15 cellular contexts compared by ENCODE assay signal in the genomic region with DNA sequence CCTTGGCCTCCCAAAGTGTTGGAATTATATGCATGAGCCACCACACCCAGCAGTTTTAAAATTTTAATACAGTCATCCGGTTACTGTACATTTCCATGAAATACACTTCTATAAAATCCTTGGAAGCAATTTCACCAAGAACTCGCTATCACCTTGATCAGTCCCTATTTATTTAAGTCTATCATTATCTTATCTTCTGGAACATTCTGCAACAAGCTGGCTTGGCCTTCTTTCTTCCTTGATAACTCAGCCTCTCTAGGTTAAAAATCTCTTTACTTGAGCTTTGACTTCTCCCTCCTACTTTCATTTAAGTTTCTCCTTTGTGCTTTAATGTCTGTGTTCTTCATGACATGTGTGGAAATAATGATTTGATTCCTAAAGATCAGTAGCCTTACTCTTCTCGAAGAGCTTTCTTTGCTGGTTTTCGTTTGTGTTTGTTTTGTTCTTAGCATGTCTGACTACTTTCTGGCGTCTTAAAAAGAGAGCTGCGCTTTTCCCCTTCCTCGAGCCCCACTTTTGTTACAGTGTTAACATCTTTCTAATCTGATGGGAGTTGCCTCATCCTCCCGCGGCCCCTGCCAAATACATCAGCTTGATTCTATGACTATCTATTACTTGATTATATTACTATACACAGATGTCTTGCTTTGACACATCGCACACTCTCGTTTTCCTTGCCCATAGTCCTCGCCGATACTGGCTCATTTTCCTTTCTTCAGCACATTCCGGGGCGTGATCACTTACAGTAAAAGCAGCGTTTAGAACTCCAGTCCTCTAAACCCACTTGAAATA. TPM values are rescaled to one million over a fixed set of nuclear protein-coding genes. Genes with fewer than 3 reads are reported as not detected.
A peak's percentile ranks its signal among the peaks of the same experiment; 100 is the strongest.
DNase-seq lines count a peak whose midpoint lies in the region; ATAC-seq and TF ChIP-seq lines count a peak whose summit lies in the region.
"Had no signal": no experiment of that assay in that cellular context is flagged by ENCODE, and none has a peak within 500 bp of the region (broad histone marks: within the 10 kb centered on the region; RNA-seq: fewer than 3 reads in every experiment).

No MANE protein-coding gene starts in this region.

- DNase-seq in adipocyte (ENCODE audit: low read depth) = no peak
- DNase-seq in sigmoid colon = peak; percentile 68
- DNase-seq in A673 (ENCODE audit: low spot score) = no peak
- no peak for DNase-seq in NCI-H748 treated with DMSO at 0.1 percent for 48 hours (lab: John Stamatoyannopoulos, UW)
- no peak for DNase-seq in activated CD4-positive, alpha-beta T cell treated with anti-CD3 and anti-CD28 coated beads for 48 hours
- DNase-seq: DMS53, NCI-H1048, NCI-H345, NCI-H69, PC-3 had no signal

- WGBS in gastroesophageal sphincter (ENCODE audit: low coverage in 1 of 2), 2 donors = 61 to 96% methylated on average over 5 to 15 of the region's 16 CpGs
- WGBS in sigmoid colon, 2 donors = 79 to 81% methylated on average over 16 of the region's 16 CpGs

- H3K4me1 ChIP-seq in adipocyte (ENCODE audit: control insufficient read depth, insufficient read depth, low read length) (peaks cover 9% of the 10 kb centered on the region), gastroesophageal sphincter (peaks cover 0 to 30% (median 0%) of the 10 kb centered on the region in 3 donors), sigmoid colon (peaks cover 0 to 14% (median 0%) of the 10 kb centered on the region in 4 donors), A673 (ENCODE audit: insufficient read depth, low read length, poor library complexity, severe bottlenecking) (no peaks in the 10 kb centered on the region)
- H3K4me1 ChIP-seq: A549 had no signal

- BruUV-seq in A673 (replicated peaks; lab: Mats Ljungman, UMichigan) = no TSS peak

- TF ChIP-seq CTCF in C4-2B (conservative IDR thresholded peaks at IDR 0.05) (no peak), gastroesophageal sphincter (IDR thresholded peaks at IDR 0.05) (no peak), sigmoid colon (IDR thresholded peaks at IDR 0.05) (no peak), A673 (conservative IDR thresholded peaks at IDR 0.05; ENCODE audit: low read depth, low read length) (no peak)

- ATAC-seq in gastroesophageal sphincter = peak; percentile 16
- no peak for ATAC-seq in HG03457 (IDR thresholded peaks at IDR 0.05; ENCODE audit: unreplicated experiment)
- ATAC-seq: A549, PC-3 had no signal

- H3K9me3 ChIP-seq in adipocyte (ENCODE audit: control insufficient read depth, low read length) (no peaks in the 10 kb centered on the region), gastroesophageal sphincter (no peaks in the 10 kb centered on the region), sigmoid colon (no peaks in the 10 kb centered on the region), A673 (ENCODE audit: low read depth, low read length, poor library complexity, severe bottlenecking) (no peaks in the 10 kb centered on the region)
- H3K9me3 ChIP-seq: A549 had no signal

- CTCF ChIA-PET in A673 (lab: Charles Lee) = no interaction called here

- peak overlapping the region; percentile 49 for H3K4me3 ChIP-seq in adipocyte (ENCODE audit: low read length)
- H3K4me3 ChIP-seq in gastroesophageal sphincter = no peak overlapping the region
- no peak overlapping the region for H3K4me3 ChIP-seq in sigmoid colon
- H3K4me3 ChIP-seq in A673 (ENCODE audit: low read depth, low read length, poor library complexity, severe bottlenecking) = no peak overlapping the region
- H3K4me3 ChIP-seq: A549 had no signal

- peak overlapping the region; percentile 62 for H3K27ac ChIP-seq in C4-2B
- no peak overlapping the region for H3K27ac ChIP-seq in gastroesophageal sphincter
- H3K27ac ChIP-seq in sigmoid colon = no peak overlapping the region
- H3K27ac ChIP-seq in A673 (ENCODE audit: low read depth, low read length, poor library complexity, severe bottlenecking) = no peak overlapping the region
- H3K27ac ChIP-seq: A549 had no signal

- peaks cover 33% of the 10 kb centered on the region for H3K27me3 ChIP-seq in adipocyte (replicated peaks; ENCODE audit: control insufficient read depth, insufficient read depth, low read length)
- no peaks in the 10 kb centered on the region for H3K27me3 ChIP-seq in gastroesophageal sphincter
- H3K27me3 ChIP-seq in sigmoid colon = no peaks in the 10 kb centered on the region
- no peaks in the 10 kb centered on the region for H3K27me3 ChIP-seq in A673 (replicated peaks; ENCODE audit: insufficient read depth, low read depth, low read length, poor library complexity)

- TF ChIP-seq POLR2A in gastroesophageal sphincter (IDR thresholded peaks at IDR 0.05) (no peak), sigmoid colon (IDR thresholded peaks at IDR 0.05) (no peak)

- TF ChIP-seq EP300 in gastroesophageal sphincter (IDR thresholded peaks at IDR 0.05) (no peak), sigmoid colon (IDR thresholded peaks at IDR 0.05) (no peak)

- POLR2A ChIA-PET in A673 (lab: Charles Lee; ENCODE audit: low non-redundant PET) = no interaction called here

- H3K36me3 ChIP-seq in adipocyte (ENCODE audit: control insufficient read depth, insufficient read depth, low read length, severe bottlenecking) (no peaks in the 10 kb centered on the region), gastroesophageal sphincter (no peaks in the 10 kb centered on the region), sigmoid colon (no peaks in the 10 kb centered on the region), A673 (ENCODE audit: insufficient read depth, low read length, poor library complexity, severe bottlenecking) (no peaks in the 10 kb centered on the region)

- H3K9ac ChIP-seq in adipocyte (ENCODE audit: low read length) = no peak overlapping the region

- intact Hi-C loops in sigmoid colon (cut with DNase I) (no loop called here), A673 (cut with micrococcal nuclease; ENCODE audit: unreplicated experiment) (no loop called here)

RNA-seq across cellular contexts. Expression of a gene that starts 11.1 kb away (rescaled TPM):
- total RNA-seq in gastroesophageal sphincter (not detected), sigmoid colon (not detected), A673 (2021) (not detected in 2 replicates)
- polyA plus RNA-seq in sigmoid colon = not detected
- total RNA-seq: G401, PC-3 had no signal
- polyA plus RNA-seq: A549 had no signal

RNA-seq across cellular contexts. Expression of a gene that starts 14.3 kb away (rescaled TPM):
- total RNA-seq in gastroesophageal sphincter (10 to 100 TPM in 1 of 4 donors, 1 to 10 TPM in 1, under 1 TPM in 1, not detected in 1; 0.13 to 19.4 (median 1.9) TPM), sigmoid colon (not detected), A673 (2021) (not detected in 2 replicates)
- under 1 TPM in 1 of 3 donors, not detected in 2; 0.15 TPM for polyA plus RNA-seq in sigmoid colon
- total RNA-seq: G401, PC-3 had no signal
- polyA plus RNA-seq: A549 had no signal
